ENCODE assay signal across 1 cellular context in the genomic region with DNA sequence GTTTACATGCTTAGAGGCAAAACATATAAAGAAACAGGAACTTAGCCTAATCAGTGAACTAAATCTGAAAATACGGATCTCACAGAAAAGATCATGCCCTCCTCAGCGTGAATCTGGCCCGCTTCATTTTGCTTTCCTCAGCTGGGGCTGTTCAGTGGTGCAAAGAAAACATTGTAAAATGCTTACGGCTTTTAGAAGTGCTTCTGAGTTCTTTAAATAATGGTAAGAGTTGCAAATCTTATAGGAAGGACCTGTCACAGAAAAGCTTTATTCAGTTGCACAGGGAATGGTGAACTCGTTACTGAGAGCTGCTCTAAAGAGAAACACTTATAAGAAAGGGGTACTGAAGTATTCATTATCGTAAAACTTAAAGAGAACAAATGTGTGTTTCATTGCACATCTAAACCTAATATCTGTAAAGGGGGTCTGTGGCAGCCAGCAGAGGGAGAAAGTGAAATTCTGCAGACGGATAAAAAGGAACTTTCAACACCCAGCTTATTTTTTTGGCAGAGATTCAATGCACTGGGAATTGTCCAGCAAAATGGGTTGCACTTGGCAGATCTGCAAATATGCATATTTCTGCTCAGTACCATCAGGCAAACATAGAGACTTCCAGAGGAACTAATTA.
TF ChIP-seq lines count a peak whose summit lies in the region.

No MANE protein-coding gene starts in this region.

TF ChIP-seq in HEK293T, 16 proteins besides CTCF, POLR2A, EP300 and RAD21:
- TF ChIP-seq TARDBP (IDR thresholded peaks at IDR 0.05) (no peak), ZNF384 (IDR thresholded peaks at IDR 0.05) (no peak), SUZ12 (IDR thresholded peaks at IDR 0.05) (no peak), LEF1 (IDR thresholded peaks at IDR 0.05; ENCODE audit: borderline replicate concordance) (no peak), FOXK2 (IDR thresholded peaks at IDR 0.05) (no peak), FOXM1 (IDR thresholded peaks at IDR 0.05; ENCODE audit: borderline replicate concordance) (no peak), L3MBTL2 (conservative IDR thresholded peaks at IDR 0.05) (no peak), HDGF (IDR thresholded peaks at IDR 0.05; ENCODE audit: borderline replicate concordance) (no peak), ARNT (IDR thresholded peaks at IDR 0.05) (peak; percentile 78), BHLHE40 (IDR thresholded peaks at IDR 0.05; ENCODE audit: borderline replicate concordance) (no peak), CTBP1 (IDR thresholded peaks at IDR 0.05; ENCODE audit: borderline replicate concordance) (peak; percentile 79), NFRKB (IDR thresholded peaks at IDR 0.05) (no peak), ELF4 (IDR thresholded peaks at IDR 0.05) (no peak)
- TF ChIP-seq, protein P1, sequence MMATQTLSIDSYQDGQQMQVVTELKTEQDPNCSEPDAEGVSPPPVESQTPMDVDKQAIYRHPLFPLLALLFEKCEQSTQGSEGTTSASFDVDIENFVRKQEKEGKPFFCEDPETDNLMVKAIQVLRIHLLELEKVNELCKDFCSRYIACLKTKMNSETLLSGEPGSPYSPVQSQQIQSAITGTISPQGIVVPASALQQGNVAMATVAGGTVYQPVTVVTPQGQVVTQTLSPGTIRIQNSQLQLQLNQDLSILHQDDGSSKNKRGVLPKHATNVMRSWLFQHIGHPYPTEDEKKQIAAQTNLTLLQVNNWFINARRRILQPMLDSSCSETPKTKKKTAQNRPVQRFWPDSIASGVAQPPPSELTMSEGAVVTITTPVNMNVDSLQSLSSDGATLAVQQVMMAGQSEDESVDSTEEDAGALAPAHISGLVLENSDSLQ (IDR thresholded peaks at IDR 0.05), result peak; percentile 94
